17 cellular contexts compared by ENCODE assay signal in genomic region chr3:114730397-114730796, GRCh38.
"Had no signal": no experiment of that assay in that cellular context is flagged by ENCODE, and none has a peak within 500 bp of the region (broad histone marks: within the 10 kb centered on the region; RNA-seq: fewer than 3 reads in every experiment).

No MANE protein-coding gene starts in this region.

- H3K9me3 ChIP-seq: lower lobe of right lung had no signal

- H3K27ac Mint-ChIP-seq: activated CD8-positive, alpha-beta T cell treated with anti-CD3 and anti-CD28 coated beads for 36 hours; activated naive CD4-positive, alpha-beta T cell treated with anti-CD3 and anti-CD28 coated beads, Interleukin-2, amount 50 U/mL, for 72 hours; mesothelial cell of epicardium; neural progenitor cell; stimulated activated memory B cell treated with anti-CD40 and anti-IgM and Interleukin-4, amounts not matched to agents 10 μg/mL and 1 μg/mL and 100 μg/mL, for 72 hours had no signal

- H3K27ac ChIP-seq: coronary artery, lower lobe of right lung, neural progenitor cell, WERI-Rb-1 had no signal

- ATAC-seq: activated CD8-positive, alpha-beta T cell treated with anti-CD3 and anti-CD28 coated beads for 36 hours; activated naive CD4-positive, alpha-beta T cell treated with anti-CD3 and anti-CD28 coated beads, Interleukin-2, amount 50 U/mL, for 72 hours; activated T-cell treated with anti-CD3 and anti-CD28 coated beads, Interleukin-2, amount 50 U/mL, for 4 hours; esophagus mucosa; lower lobe of right lung; stimulated activated memory B cell treated with anti-CD40 and anti-IgM and Interleukin-4, amounts not matched to agents 10 μg/mL and 1 μg/mL and 100 μg/mL, for 72 hours had no signal

- H3K36me3 ChIP-seq: lower lobe of right lung, neural progenitor cell, WERI-Rb-1 had no signal

- H3K36me3 Mint-ChIP-seq: activated naive CD4-positive, alpha-beta T cell treated with anti-CD3 and anti-CD28 coated beads, Interleukin-2, amount 50 U/mL, for 72 hours; mesothelial cell of epicardium; neural progenitor cell; stimulated activated memory B cell treated with anti-CD40 and anti-IgM and Interleukin-4, amounts not matched to agents 10 μg/mL and 1 μg/mL and 100 μg/mL, for 72 hours had no signal

- H3K9me3 Mint-ChIP-seq: activated CD8-positive, alpha-beta T cell treated with anti-CD3 and anti-CD28 coated beads for 36 hours; activated naive CD4-positive, alpha-beta T cell treated with anti-CD3 and anti-CD28 coated beads, Interleukin-2, amount 50 U/mL, for 72 hours; activated T-cell treated with anti-CD3 and anti-CD28 coated beads, Interleukin-2, amount 50 U/mL, for 4 hours; central memory CD8-positive, alpha-beta T cell; mesothelial cell of epicardium; neural progenitor cell; stimulated activated memory B cell treated with anti-CD40 and anti-IgM and Interleukin-4, amounts not matched to agents 10 μg/mL and 1 μg/mL and 100 μg/mL, for 72 hours had no signal

- H3K27me3 Mint-ChIP-seq: activated CD8-positive, alpha-beta T cell treated with anti-CD3 and anti-CD28 coated beads for 36 hours; central memory CD8-positive, alpha-beta T cell; stimulated activated memory B cell treated with anti-CD40 and anti-IgM and Interleukin-4, amounts not matched to agents 10 μg/mL and 1 μg/mL and 100 μg/mL, for 72 hours had no signal

- H3K27me3 ChIP-seq: neural progenitor cell had no signal

- H3K4me3 Mint-ChIP-seq: activated CD8-positive, alpha-beta T cell treated with anti-CD3 and anti-CD28 coated beads for 36 hours; activated T-cell treated with anti-CD3 and anti-CD28 coated beads, Interleukin-2, amount 50 U/mL, for 4 hours; central memory CD8-positive, alpha-beta T cell; mesothelial cell of epicardium; neural progenitor cell; stimulated activated memory B cell treated with anti-CD40 and anti-IgM and Interleukin-4, amounts not matched to agents 10 μg/mL and 1 μg/mL and 100 μg/mL, for 72 hours had no signal

- H3K4me1 Mint-ChIP-seq: neural progenitor cell had no signal

- H3K4me1 ChIP-seq: lower lobe of right lung had no signal

- DNase-seq: activated CD4-positive, alpha-beta T cell treated with anti-CD3 and anti-CD28 coated beads for 4 hours; activated CD8-positive, alpha-beta T cell treated with anti-CD3 and anti-CD28 coated beads for 36 hours; activated effector memory CD4-positive, alpha-beta T cell treated with Interleukin-2 at 50 U/mL for 16 hours; activated T-cell treated with anti-CD3 and anti-CD28 coated beads, Interleukin-2, amount 50 U/mL, for 4 hours; hippocampal formation; kidney glomerular epithelial cell; lower lobe of right lung; stimulated activated CD4-positive, alpha-beta T cell treated with anti-CD3 and anti-CD28 coated beads, Interleukin-2, amount 100 ng/mL, for 48 hours; T-helper 9 cell; WERI-Rb-1 had no signal

- H3K4me3 ChIP-seq: coronary artery, lower lobe of right lung, neural progenitor cell had no signal
